ENCODE assay signal across 24 cellular contexts in genomic region chr20:24587384-24588046, GRCh38.
DNase-seq lines count a peak whose midpoint lies in the region; ATAC-seq and TF ChIP-seq lines count a peak whose summit lies in the region.
"Had no signal": no experiment of that assay in that cellular context is flagged by ENCODE, and none has a peak within 500 bp of the region (broad histone marks: within the 10 kb centered on the region; RNA-seq: fewer than 3 reads in every experiment).

No MANE protein-coding gene starts in this region.

- H3K27ac ChIP-seq in SK-N-SH (ENCODE audit: low read depth in 2 of 2, low read length in 1 of 2): peak overlapping the region in 1 of 2 experiments; percentile 64; a peak in 2 of 4 replicates
- H3K27ac ChIP-seq: hepatocyte, neural progenitor cell, psoas muscle, skin epidermis, tibial nerve had no signal

- 14% methylated on average over 9 of the region's 12 CpGs for WGBS in SK-N-SH (ENCODE audit: low lambda C conversion rate)

- peak overlapping the region; percentile 19; the same call in 1 of the 2 replicates for H3K4me2 ChIP-seq in SK-N-SH
- H3K4me2 ChIP-seq: hepatocyte, neural progenitor cell had no signal

- H3F3A ChIP-seq in SK-N-SH (replicated peaks; ENCODE audit: insufficient read depth): no peaks in the 10 kb centered on the region

- DNase-seq in NCI-H1694 treated with DMSO at 0.1 percent for 48 hours (lab: John Stamatoyannopoulos, UW): peak; percentile 43
- peak; percentile 86 for DNase-seq in SK-N-SH
- DNase-seq in globus pallidus (ENCODE audit: low spot score): peak; percentile 21
- DNase-seq in superior temporal gyrus (ENCODE audit: extremely low spot score): peak; percentile 58
- no peak for DNase-seq in sciatic nerve (ENCODE audit: low spot score)
- DNase-seq in NCI-H1105 treated with DMSO at 0.1 percent for 48 hours (lab: John Stamatoyannopoulos, UW): no peak
- no peak for DNase-seq in NCI-H2196 (lab: John Stamatoyannopoulos, UW; ENCODE audit: unreplicated experiment)
- DNase-seq: activated CD4-positive, CD25-positive, alpha-beta regulatory T cell treated with anti-CD3 and anti-CD28 coated beads, Interleukin-2, amount 50 U/mL, for 72 hours; activated CD8-positive, alpha-beta T cell treated with anti-CD3 and anti-CD28 coated beads for 36 hours; activated T-cell treated with anti-CD3 and anti-CD28 coated beads, Interleukin-2, amount 50 U/mL, for 1 hour; CD8-positive, alpha-beta memory T cell; central memory CD4-positive, alpha-beta T cell; immature natural killer cell; left ventricle myocardium superior; OCI-M1; psoas muscle; stimulated activated naive B cell treated with anti-CD40 and anti-IgM and Interleukin-4, amounts not matched to agents 10 μg/mL and 1 μg/mL and 100 μg/mL, for 72 hours; T-cell had no signal

- no peaks in the 10 kb centered on the region for H3K9me2 ChIP-seq in SK-N-SH

- peaks cover 0 to 40% of the 10 kb centered on the region in 2 experiments; a peak in 2 of 4 replicates for H3K4me1 ChIP-seq in SK-N-SH (ENCODE audit: control insufficient read depth in 1 of 2, insufficient read depth in 2 of 2, low read depth in 1 of 2, low read length in 1 of 2)
- H3K4me1 ChIP-seq: neural progenitor cell, psoas muscle, tibial nerve had no signal

- no peaks in the 10 kb centered on the region for H3K27me3 ChIP-seq in SK-N-SH (ENCODE audit: insufficient read depth)
- H3K27me3 ChIP-seq: hepatocyte, neural progenitor cell, tibial nerve had no signal

- H4K20me1 ChIP-seq in SK-N-SH (ENCODE audit: insufficient read depth): no peaks in the 10 kb centered on the region

- intact Hi-C loops in sciatic nerve (cut with DNase I): no loop called here

- peak in 1 of 2 experiments; percentile 81; a peak in 2 of 4 replicates for TF ChIP-seq EP300 in SK-N-SH (IDR thresholded peaks at IDR 0.05; ENCODE audit: borderline replicate concordance in 1 of 2, low read depth in 1 of 2, low read length in 1 of 2)

- H3K9ac ChIP-seq in SK-N-SH: no peak overlapping the region
- H3K9ac ChIP-seq: neural progenitor cell had no signal

- CTCF ChIA-PET in SK-N-SH (lab: Yijun Ruan, JAX): interaction anchor here (0.7 to 1.6 kb wide), 4 partner anchors 10 to 108 kb away, joined by 3 to 5 read pairs (median 4); no protein-coding TSS in a partner anchor

- H3K9me3 ChIP-seq in SK-N-SH: no peaks in the 10 kb centered on the region
- H3K9me3 ChIP-seq: psoas muscle, tibial nerve had no signal

- peak; percentile 1; the same call in 1 of the 2 replicates for TF ChIP-seq RAD21 in SK-N-SH (IDR thresholded peaks at IDR 0.05; ENCODE audit: low read length)

- H2AFZ ChIP-seq in SK-N-SH (ENCODE audit: low read depth): no peak overlapping the region
- H2AFZ ChIP-seq: hepatocyte, neural progenitor cell had no signal

- H3K79me2 ChIP-seq in SK-N-SH (ENCODE audit: insufficient read depth): no peaks in the 10 kb centered on the region
- H3K79me2 ChIP-seq: hepatocyte had no signal

- H3K36me3 ChIP-seq in SK-N-SH (replicated peaks in 1 of 2; ENCODE audit: control insufficient read depth in 1 of 2, insufficient read depth in 2 of 2, low read length in 1 of 2): no peaks in the 10 kb centered on the region
- H3K36me3 ChIP-seq: neural progenitor cell, tibial nerve had no signal

- no peak overlapping the region for H3K4me3 ChIP-seq in SK-N-SH (ENCODE audit: low read depth in 2 of 2, low read length in 1 of 2)
- H3K4me3 ChIP-seq: hepatocyte, neural progenitor cell, psoas muscle, skin epidermis, tibial nerve had no signal

- POLR2A ChIA-PET in SK-N-SH (lab: Yijun Ruan, JAX): no interaction called here

- ATAC-seq in sciatic nerve (no peak), HG03097 (IDR thresholded peaks at IDR 0.05; ENCODE audit: low FRiP score, unreplicated experiment) (no peak)
- ATAC-seq: activated CD8-positive, alpha-beta T cell treated with anti-CD3 and anti-CD28 coated beads for 36 hours; left ventricle myocardium superior; psoas muscle; Right ventricle myocardium inferior; stimulated activated naive B cell treated with anti-CD40 and anti-IgM and Interleukin-4, amounts not matched to agents 10 μg/mL and 1 μg/mL and 100 μg/mL, for 72 hours; T-cell had no signal

- TF ChIP-seq CTCF in SK-N-SH (IDR thresholded peaks at IDR 0.05): no peak

TF ChIP-seq in SK-N-SH, 30 proteins besides CTCF, POLR2A, EP300 and RAD21 (continues in another document):
- TF ChIP-seq NFIC (IDR thresholded peaks at IDR 0.05; ENCODE audit: borderline replicate concordance) (0 out of 2 replicates have a peak, but pooled peaks have one; percentile 3), USF2 (IDR thresholded peaks at IDR 0.05; ENCODE audit: borderline replicate concordance, low read depth, low read length) (no peak), FOSL2 (IDR thresholded peaks at IDR 0.05; ENCODE audit: borderline replicate concordance, low read depth) (no peak), NRF1 (IDR thresholded peaks at IDR 0.05; ENCODE audit: low read depth, low read length) (no peak), TCF12 (IDR thresholded peaks at IDR 0.05) (peak; percentile 69), ZBTB33 (IDR thresholded peaks at IDR 0.05; ENCODE audit: borderline replicate concordance, low read depth) (no peak), PBX3 (IDR thresholded peaks at IDR 0.05) (peak; percentile 48; the same call in 1 of the 2 replicates), SIN3A (IDR thresholded peaks at IDR 0.05; ENCODE audit: borderline replicate concordance, low read depth, low read length) (no peak), USF1 (IDR thresholded peaks at IDR 0.05; ENCODE audit: borderline replicate concordance, low read depth) (no peak), SMC3 (IDR thresholded peaks at IDR 0.05; ENCODE audit: low read depth, low read length) (0 out of 2 replicates have a peak, but pooled peaks have one; percentile 3), TEAD4 (IDR thresholded peaks at IDR 0.05; ENCODE audit: borderline replicate concordance, insufficient read depth) (no peak), GATA2 (CRISPR knock-in tag; IDR thresholded peaks at IDR 0.05) (peak; percentile 95), IRF3 (IDR thresholded peaks at IDR 0.05; ENCODE audit: low read depth, low read length) (no peak), GABPA (IDR thresholded peaks at IDR 0.05; ENCODE audit: low read depth) (no peak), EZH2phosphoT487 (IDR thresholded peaks at IDR 0.05; ENCODE audit: borderline replicate concordance, low read depth) (no peak), ELF1 (IDR thresholded peaks at IDR 0.05) (no peak), MXI1 (IDR thresholded peaks at IDR 0.05; ENCODE audit: low read depth, low read length) (peak; percentile 67; the same call in 1 of the 2 replicates), POLR2AphosphoS5 (IDR thresholded peaks at IDR 0.05; ENCODE audit: low read depth, low read length) (no peak)
- TF ChIP-seq, protein P1, sequence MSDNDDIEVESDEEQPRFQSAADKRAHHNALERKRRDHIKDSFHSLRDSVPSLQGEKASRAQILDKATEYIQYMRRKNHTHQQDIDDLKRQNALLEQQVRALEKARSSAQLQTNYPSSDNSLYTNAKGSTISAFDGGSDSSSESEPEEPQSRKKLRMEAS (IDR thresholded peaks at IDR 0.05; ENCODE audit: low read depth): no peak

Comparison
In these comparisons a context has a peak if more than half of its experiments do, and no peak if none do; other contexts are left out.
1. DNase-seq: peak in NCI-H1694 treated with DMSO at 0.1 percent for 48 hours (single experiment), SK-N-SH (single experiment), globus pallidus (single experiment) and superior temporal gyrus (single experiment); none in sciatic nerve (single experiment), NCI-H1105 treated with DMSO at 0.1 percent for 48 hours (single experiment) and NCI-H2196 (single experiment).